8 cellular contexts compared by ENCODE assay signal in genomic region chr14:20989787-20990600, GRCh38. TPM values are rescaled to one million over a fixed set of nuclear protein-coding genes. Genes with fewer than 3 reads are reported as not detected.
DNase-seq lines count a peak whose midpoint lies in the region; FAIRE-seq and TF ChIP-seq lines count a peak whose summit lies in the region.

Gene METTL17, plus strand, starts transcription at chr14:20989980. Its CDS starts 23 bp downstream, at chr14:20990003.

- FAIRE-seq in G401.6 (lab: Jason Lieb, UNC): peak; percentile 91

- H3F3A ChIP-seq in Loucy (ENCODE audit: low read depth) (no peaks in the 10 kb centered on the region), neural cell (ENCODE audit: insufficient read depth, low read length, poor library complexity, severe bottlenecking) (no peaks in the 10 kb centered on the region)

- H3K4me3 ChIP-seq in H7 (ENCODE audit: insufficient read depth, low read depth, low read length) (peak within 1 kb of the TSS; percentile 92), Loucy (ENCODE audit: low read length, poor library complexity, severe bottlenecking) (peak within 1 kb of the TSS; percentile 85), fibroblast of villous mesenchyme (ENCODE audit: low read depth, low read length) (peak within 1 kb of the TSS; percentile 98), neural cell (ENCODE audit: low read length) (peak within 1 kb of the TSS; percentile 88), stomach (peak within 1 kb of the TSS; percentile 78 to 98 (median 83))

- H3K27me3 ChIP-seq in H7 (ENCODE audit: control insufficient read depth, insufficient read depth, low read length) (no peaks in the 10 kb centered on the region), Loucy (ENCODE audit: insufficient read depth, low read length, poor library complexity, severe bottlenecking) (no peaks in the 10 kb centered on the region), neural cell (ENCODE audit: insufficient read depth, low read depth, low read length) (no peaks in the 10 kb centered on the region), stomach (no peaks in the 10 kb centered on the region)

- H3K4me1 ChIP-seq in Loucy (ENCODE audit: insufficient read depth, low read length, poor library complexity, severe bottlenecking) (peaks cover 28% of the 10 kb centered on the region), stomach (peaks cover 16 to 40% (median 31%) of the 10 kb centered on the region in 4 donors)

- TF ChIP-seq POLR2A in stomach (IDR thresholded peaks at IDR 0.05): no peak

- H3K9ac ChIP-seq in Loucy (ENCODE audit: low read depth, low read length, poor library complexity, severe bottlenecking) (peak within 1 kb of the TSS; percentile 84), neural cell (ENCODE audit: low read length) (peak within 1 kb of the TSS; percentile 83)

- 0 to 1% (median 0%) methylated on average over 31 to 42 of the region's 42 CpGs for WGBS in stomach, 5 donors

- DNase-seq in H7 (peak; percentile 91), SIG-M5 (lab: John Stamatoyannopoulos, UW) (peak; percentile 85), activated gamma-delta T cell (lab: John Stamatoyannopoulos, UW) (peak; percentile 50), fibroblast of villous mesenchyme (ENCODE audit: low read depth) (peak; percentile 98), stomach (peak; percentile 89)

- H2AFZ ChIP-seq in Loucy (ENCODE audit: low read length) (peak within 1 kb of the TSS; percentile 74), neural cell (ENCODE audit: low read depth, low read length) (peak within 1 kb of the TSS; percentile 82)

- H3K9me2 ChIP-seq in Loucy (replicated peaks; ENCODE audit: low read depth, low read length) (no peaks in the 10 kb centered on the region), neural cell (ENCODE audit: insufficient read depth, low read length) (no peaks in the 10 kb centered on the region)

- intact Hi-C loops in stomach (cut with DNase I; ENCODE audit: low total_unique reads): no loop called here

- H3K9me3 ChIP-seq in Loucy (ENCODE audit: insufficient read depth, low read depth, low read length) (no peaks in the 10 kb centered on the region), neural cell (ENCODE audit: low read length) (no peaks in the 10 kb centered on the region), stomach (no peaks in the 10 kb centered on the region)

- TF ChIP-seq RAD21 in neural cell (conservative IDR thresholded peaks at IDR 0.05): no peak

- H3K27ac ChIP-seq in neural cell (ENCODE audit: low read length): peak within 1 kb of the TSS; percentile 71
- peak within 1 kb of the TSS; percentile 66 to 85 (median 81) for H3K27ac ChIP-seq in stomach

- H3K79me2 ChIP-seq in Loucy (ENCODE audit: insufficient read depth, low read length) (peaks cover 35% of the 10 kb centered on the region), neural cell (replicated peaks; ENCODE audit: insufficient read depth, low read length) (peaks cover 22% of the 10 kb centered on the region)

- TF ChIP-seq EP300 in neural cell (conservative IDR thresholded peaks at IDR 0.05; ENCODE audit: poor library complexity, severe bottlenecking) (no peak), stomach (IDR thresholded peaks at IDR 0.05) (no peak)

- H3K4me2 ChIP-seq in Loucy (ENCODE audit: low read depth, low read length, poor library complexity, severe bottlenecking) (peak within 1 kb of the TSS; percentile 73), neural cell (ENCODE audit: low read length) (peak within 1 kb of the TSS; percentile 72)

- TF ChIP-seq CTCF in Loucy (conservative IDR thresholded peaks at IDR 0.05; ENCODE audit: low read length): peak; percentile 56
- peak; percentile 56 for TF ChIP-seq CTCF in fibroblast of villous mesenchyme (IDR thresholded peaks at IDR 0.05; ENCODE audit: insufficient read depth, low read depth, low read length)
- peak; percentile 65 for TF ChIP-seq CTCF in neural cell (IDR thresholded peaks at IDR 0.05; ENCODE audit: poor library complexity, severe bottlenecking)
- no peak for TF ChIP-seq CTCF in stomach (IDR thresholded peaks at IDR 0.05)

- peaks cover 13% of the 10 kb centered on the region for H4K20me1 ChIP-seq in Loucy (ENCODE audit: insufficient read depth, low read length, poor library complexity, severe bottlenecking)
- H4K20me1 ChIP-seq in neural cell (ENCODE audit: insufficient read depth): no peaks in the 10 kb centered on the region

- H3K36me3 ChIP-seq in H7 (replicated peaks; ENCODE audit: control insufficient read depth, insufficient read depth, low read length) (peaks cover 13% of the 10 kb centered on the region), Loucy (ENCODE audit: insufficient read depth, low read length) (peaks cover 22% of the 10 kb centered on the region), neural cell (ENCODE audit: insufficient read depth, low read length) (peaks cover 4% of the 10 kb centered on the region), stomach (peaks cover 23 to 35% (median 34%) of the 10 kb centered on the region in 4 donors)

TF ChIP-seq in neural cell, 6 proteins besides CTCF, POLR2A, EP300 and RAD21:
- TF ChIP-seq TAF1 (IDR thresholded peaks at IDR 0.05; ENCODE audit: low read depth) (peak; percentile 82), SMC3 (conservative IDR thresholded peaks at IDR 0.05; ENCODE audit: poor library complexity) (peak; percentile 50), EZH2 (IDR thresholded peaks at IDR 0.05; ENCODE audit: borderline replicate concordance, insufficient read depth, low read length, poor library complexity, severe bottlenecking) (no peak), MXI1 (conservative IDR thresholded peaks at IDR 0.05; ENCODE audit: poor library complexity, severe bottlenecking) (peak; percentile 81), REST (IDR thresholded peaks at IDR 0.05; ENCODE audit: borderline replicate concordance) (peak; percentile 79), POLR2AphosphoS5 (IDR thresholded peaks at IDR 0.05) (peak; percentile 94)
TF ChIP-seq in neural cell: peak in this region for 5.

RNA-seq across cellular contexts. Expression of gene METTL17, which starts in this region (rescaled TPM):
- 109 and 131 TPM in 2 replicates for total RNA-seq in H7 (2014; rRNA removed; shearing (Covaris generic))
- total RNA-seq in fibroblast of villous mesenchyme: 34.5 and 41.2 TPM in 2 replicates
- 231 and 281 TPM in 2 replicates for polyA plus RNA-seq in neural cell
- 61.1 and 66.8 TPM in 2 replicates for polyA minus RNA-seq in neural cell
- total RNA-seq in stomach: 100 to 1,000 TPM in 3 of 5 donors, 10 to 100 TPM in 2; 61.5 to 304 (median 107) TPM
- polyA plus RNA-seq in stomach: 10 to 100 TPM; 31.8 to 97.5 (median 38.0) TPM

Comparison
In these comparisons a context has a peak if more than half of its experiments do, and no peak if none do; other contexts are left out.
1. Peak in every context shown above with its lines: DNase-seq, H3K4me3 ChIP-seq and H3K27ac ChIP-seq.
2. CTCF ChIP-seq: peak in Loucy (single experiment), fibroblast of villous mesenchyme (single experiment) and neural cell (single experiment); none in stomach (0 of 7).